8 cellular contexts compared by ENCODE assay signal in the genomic region with DNA sequence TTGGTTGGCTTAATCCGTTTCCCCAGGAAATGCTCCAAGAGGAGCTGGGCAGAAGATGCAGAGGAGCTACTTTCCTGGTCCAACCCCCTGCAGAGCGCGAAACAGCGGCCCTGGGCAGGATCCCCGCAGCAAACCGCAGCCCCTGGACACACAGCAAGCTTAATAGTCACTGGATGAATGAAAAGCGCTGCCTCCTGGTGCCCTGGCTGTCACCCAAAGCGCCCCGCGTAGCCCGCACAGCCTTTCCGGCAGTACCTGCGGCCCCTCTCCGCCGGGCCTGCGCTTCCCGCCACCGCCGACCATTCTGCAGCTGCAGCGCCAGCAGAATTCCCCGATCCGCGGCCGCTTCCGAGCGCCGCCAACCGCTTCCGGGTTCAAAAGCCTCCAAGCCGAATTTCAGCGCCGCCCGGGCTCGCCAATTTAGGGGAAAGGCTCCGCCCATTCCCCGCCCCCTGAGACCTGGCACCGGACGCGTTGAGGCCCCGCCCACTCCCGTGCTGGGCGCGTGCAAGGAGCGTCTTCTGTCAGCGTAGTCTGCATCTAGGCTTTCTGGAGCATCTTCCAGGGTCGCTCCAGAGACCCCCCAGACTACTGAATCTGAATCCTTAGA. TPM values are rescaled to one million over a fixed set of nuclear protein-coding genes. Genes with fewer than 3 reads are reported as not detected.
DNase-seq lines count a peak whose midpoint lies in the region; ATAC-seq, FAIRE-seq and TF ChIP-seq lines count a peak whose summit lies in the region.

A gene (minus strand): TSS at position 370 of the 610 bp plus-strand sequence. CDS start 67 bp downstream, at position 303.

- peak within 1 kb of the TSS; percentile 64 to 66 for H3K27ac ChIP-seq in kidney (ENCODE audit: low read depth in 2 of 2, low read length in 2 of 2)

- H3K4me1 Mint-ChIP-seq in chondrocyte (ENCODE audit: low read depth), result peaks cover 21% of the 10 kb centered on the region

- H3K4me1 ChIP-seq in kidney (ENCODE audit: control insufficient read depth in 1 of 2, insufficient read depth in 1 of 2, low read depth in 1 of 2, low read length in 2 of 2), result peaks cover 4 to 10% of the 10 kb centered on the region in 2 donors

- H3K4me3 Mint-ChIP-seq in chondrocyte (ENCODE audit: unreplicated experiment), result peak within 1 kb of the TSS; percentile 81

- no peaks in the 10 kb centered on the region for H3K36me3 Mint-ChIP-seq in chondrocyte (ENCODE audit: low read depth)

- peak within 1 kb of the TSS; percentile 93 for H3K4me3 ChIP-seq in kidney (ENCODE audit: low read length in 2 of 2)

- peak within 1 kb of the TSS; percentile 3 for H3K27ac Mint-ChIP-seq in chondrocyte (ENCODE audit: unreplicated experiment)

- peak within 1 kb of the TSS; percentile 77 to 83 for H3K9ac ChIP-seq in kidney (ENCODE audit: low read length in 2 of 2)

- no peaks in the 10 kb centered on the region for H3K9me3 Mint-ChIP-seq in chondrocyte (ENCODE audit: low read depth)

- no peaks in the 10 kb centered on the region for H3K36me3 ChIP-seq in kidney (ENCODE audit: control insufficient read depth in 1 of 2, insufficient read depth in 2 of 2, low read length in 2 of 2)

- peaks cover under 1% of the 10 kb centered on the region for H3K27me3 Mint-ChIP-seq in chondrocyte (ENCODE audit: low read depth)

- TF ChIP-seq CTCF in chondrocyte (IDR thresholded peaks at IDR 0.05) (no peak), kidney (IDR thresholded peaks at IDR 0.05; ENCODE audit: borderline replicate concordance, extremely low read depth, insufficient read depth) (peak; percentile 3)

- no peaks in the 10 kb centered on the region for H3K9me3 ChIP-seq in kidney (ENCODE audit: control insufficient read depth in 1 of 2, low read length in 2 of 2)

- FAIRE-seq in kidney (lab: Jason Lieb, UNC), result peak; percentile 81

- intact Hi-C loops in kidney (cut with DNase I), result no loop called here

- ATAC-seq in GM19043 (IDR thresholded peaks at IDR 0.05; ENCODE audit: low read depth, unreplicated experiment) (peak; percentile 93), HG03378 (IDR thresholded peaks at IDR 0.05; ENCODE audit: unreplicated experiment) (peak; percentile 93)

- DNase-seq in AG20443 (ENCODE audit: low spot score) (peak; percentile 97), NCI-H460 (ENCODE audit: extremely low read depth, low read depth) (peak; percentile 81), chondrocyte (ENCODE audit: low spot score) (peak; percentile 93), kidney (peak; percentile 97)
- DNase-seq in activated CD4-positive, alpha-beta T cell treated with anti-CD3 and anti-CD28 coated beads for 24 hours (ENCODE audit: low read depth in 2 of 2), result peak; percentile 94 to 96
- DNase-seq in stimulated activated CD4-positive, alpha-beta T cell treated with anti-CD3 and anti-CD28 coated beads, Interleukin-15, amount 100 ng/mL, for 48 hours (ENCODE audit: low read depth in 2 of 2), result peak; percentile 84 to 94

RNA-seq across cellular contexts. Expression of the gene that starts here (rescaled TPM):
- 24.9 and 25.5 TPM in 2 replicates for total RNA-seq in NCI-H460 (2014; rRNA removed; shearing (Covaris generic))
- polyA plus RNA-seq in NCI-H460 (2014; cell fraction: nucleus; rRNA removed), result 19.6 and 32.9 TPM in 2 replicates
- total RNA-seq in chondrocyte (18.5 to 24.9 TPM (median 20.2 TPM) in 3 replicates), kidney (21.9 TPM)
- polyA plus RNA-seq in kidney (ENCODE audit: insufficient read depth, low read depth, low replicate concordance), result 27.6 TPM

Comparison
In these comparisons a context has a peak if more than half of its experiments do, and no peak if none do; other contexts are left out.
1. Peak in every context shown above with its lines: DNase-seq, ATAC-seq, H3K4me3 ChIP-seq and H3K27ac ChIP-seq.